15 cellular contexts compared by ENCODE assay signal in genomic region chr22:36874309-36874696, GRCh38. TPM values are rescaled to one million over a fixed set of nuclear protein-coding genes. Genes with fewer than 3 reads are reported as not detected.
DNase-seq lines count a peak whose midpoint lies in the region; ATAC-seq, FAIRE-seq and TF ChIP-seq lines count a peak whose summit lies in the region.
"Had no signal": no experiment of that assay in that cellular context is flagged by ENCODE, and none has a peak within 500 bp of the region (broad histone marks: within the 10 kb centered on the region; RNA-seq: fewer than 3 reads in every experiment).

No MANE protein-coding gene starts in this region.

- TF ChIP-seq EP300 in A549 (IDR thresholded peaks at IDR 0.05) = no peak

- no peaks in the 10 kb centered on the region for H3K9me2 ChIP-seq in HCT116 (ENCODE audit: insufficient read depth)

- no peak for TF ChIP-seq POLR2A in A549 (IDR thresholded peaks at IDR 0.05; ENCODE audit: low read length)
- TF ChIP-seq POLR2A in HCT116 (IDR thresholded peaks at IDR 0.05; ENCODE audit: borderline replicate concordance, extremely low read depth, insufficient read depth, insufficient read length) = no peak
- no peak for TF ChIP-seq POLR2A in GM18505 (IDR thresholded peaks at IDR 0.05; ENCODE audit: borderline replicate concordance, extremely low read depth, insufficient read depth, insufficient read length)

- no peaks in the 10 kb centered on the region for H4K20me1 ChIP-seq in HCT116 (ENCODE audit: insufficient read depth)

- H3K4me3 Mint-ChIP-seq in activated naive CD8-positive, alpha-beta T cell treated with anti-CD3 and anti-CD28 coated beads, Interleukin-2, amount 10 ng/mL, durations not matched to agents 7 days and 5 days = no peak overlapping the region
- H3K4me3 Mint-ChIP-seq in memory B cell = no peak overlapping the region

- DNase-seq in A549 (ENCODE audit: low read depth in 1 of 2, low spot score in 1 of 2) (no peak), HCT116 (ENCODE audit: low read depth, low spot score) (no peak), memory B cell (ENCODE audit: low spot score in 2 of 2) (no peak), H7 (no peak), D721Med (ENCODE audit: insufficient read length, low spot score) (no peak), medulla oblongata (ENCODE audit: extremely low spot score) (no peak)
- DNase-seq in activated naive CD8-positive, alpha-beta T cell treated with anti-CD3 and anti-CD28 coated beads, Interleukin-2, amount 10 ng/mL, durations not matched to agents 7 days and 5 days = no peak
- DNase-seq: activated gamma-delta T cell, NCI-H2081 treated with DMSO at 0.1 percent for 48 hours had no signal

- no peaks in the 10 kb centered on the region for H3K36me3 ChIP-seq in HCT116 (ENCODE audit: control insufficient read depth in 1 of 2, insufficient read depth in 2 of 2, low read length in 2 of 2)
- H3K36me3 ChIP-seq in H7 (replicated peaks; ENCODE audit: control insufficient read depth, insufficient read depth, low read length) = no peaks in the 10 kb centered on the region

- H3K4me1 Mint-ChIP-seq in activated naive CD8-positive, alpha-beta T cell treated with anti-CD3 and anti-CD28 coated beads, Interleukin-2, amount 10 ng/mL, durations not matched to agents 7 days and 5 days = peaks cover 23% of the 10 kb centered on the region
- H3K4me1 Mint-ChIP-seq in memory B cell = peaks cover 11% of the 10 kb centered on the region

- H3K27ac ChIP-seq in A549 (peak overlapping the region; percentile 17 to 56; a peak in 3 of 6 replicates), HCT116 (ENCODE audit: low read depth, low read length) (no peak overlapping the region)
- H3K27ac ChIP-seq: C4-2B had no signal

- H3K4me3 ChIP-seq in A549 (no peak overlapping the region), HCT116 (replicated peaks in 1 of 2; ENCODE audit: low read depth in 1 of 2, low read length in 2 of 2) (no peak overlapping the region), H7 (ENCODE audit: insufficient read depth, low read depth, low read length) (no peak overlapping the region)

- TF ChIP-seq RAD21 in A549 (conservative IDR thresholded peaks at IDR 0.05 in 1 of 2, IDR thresholded peaks at IDR 0.05 in 1 of 2) = no peak
- no peak for TF ChIP-seq RAD21 in HCT116 (IDR thresholded peaks at IDR 0.05; ENCODE audit: low read depth)

- H3K9me3 Mint-ChIP-seq in activated naive CD8-positive, alpha-beta T cell treated with anti-CD3 and anti-CD28 coated beads, Interleukin-2, amount 10 ng/mL, durations not matched to agents 7 days and 5 days = peaks cover 3% of the 10 kb centered on the region
- H3K9me3 Mint-ChIP-seq in memory B cell = no peaks in the 10 kb centered on the region

- H3K4me1 ChIP-seq in A549 (peaks cover 4% of the 10 kb centered on the region; the same call in 1 of the 3 replicates), HCT116 (ENCODE audit: control insufficient read depth in 1 of 2, insufficient read depth in 2 of 2, low read length in 2 of 2) (peaks cover 24 to 45% of the 10 kb centered on the region in 2 experiments; a peak in 3 of 4 replicates)

- RAD21 ChIA-PET in HCT116 (lab: Charles Lee; ENCODE audit: low non-redundant PET in 1 of 2, low total read pairs in 2 of 2, uncharacterized antibody in 2 of 2, unreplicated experiment in 2 of 2) = no interaction called here

- POLR2A ChIA-PET in A549 (lab: Yijun Ruan, JAX) = interaction anchor here (0.9 kb wide), 1 partner anchor 145 kb away, joined by 3 read pairs; the partner anchor contains the start of gene TST
- POLR2A ChIA-PET in HCT116 (lab: Charles Lee) = no interaction called here
- POLR2A ChIA-PET in activated naive CD8-positive, alpha-beta T cell treated with anti-CD3 and anti-CD28 coated beads, Interleukin-2, amount 10 ng/mL, durations not matched to agents 7 days and 5 days (lab: Charles Lee) = interaction anchor here (0.9 kb wide), 1 partner anchor 13 kb away, joined by 8 read pairs; the partner anchor contains the start of gene NCF4

- peaks cover 53% of the 10 kb centered on the region for H3K36me3 Mint-ChIP-seq in activated naive CD8-positive, alpha-beta T cell treated with anti-CD3 and anti-CD28 coated beads, Interleukin-2, amount 10 ng/mL, durations not matched to agents 7 days and 5 days
- peaks cover 60% of the 10 kb centered on the region for H3K36me3 Mint-ChIP-seq in memory B cell

- TF ChIP-seq CTCF in A549 (IDR thresholded peaks at IDR 0.05) = no peak
- no peak for TF ChIP-seq CTCF in HCT116 (IDR thresholded peaks at IDR 0.05 in 2 of 3, conservative IDR thresholded peaks at IDR 0.05 in 1 of 3; ENCODE audit: borderline replicate concordance in 1 of 3, insufficient read depth in 1 of 3, low read depth in 2 of 3, low read length in 2 of 3)
- no peak for TF ChIP-seq CTCF in D721Med (IDR thresholded peaks at IDR 0.05; ENCODE audit: insufficient read depth, missing control alignments)

- H3K9me3 ChIP-seq in A549 (no peaks in the 10 kb centered on the region), HCT116 (ENCODE audit: control insufficient read depth in 1 of 2, insufficient read depth in 1 of 2, low read depth in 1 of 2, low read length in 2 of 2) (no peaks in the 10 kb centered on the region)

- CTCF ChIA-PET in A549 (lab: Yijun Ruan, JAX) (interaction anchor here (1.3 to 1.8 kb wide), 5 partner anchors 18 to 169 kb away, joined by 3 to 8 read pairs (median 5); no protein-coding TSS in a partner anchor), HCT116 (lab: Charles Lee) (interaction anchor here (1.0 to 1.5 kb wide), 2 partner anchors 18 to 103 kb away, joined by 5 read pairs; no protein-coding TSS in a partner anchor)

- no peak overlapping the region for H3K9ac ChIP-seq in HCT116 (ENCODE audit: low read length)

- no peak for FAIRE-seq in A549 (lab: Jason Lieb, UNC)
- FAIRE-seq in D721Med (lab: Jason Lieb, UNC) = no peak
- FAIRE-seq: colon, frontal cortex had no signal

- H3K79me2 ChIP-seq in HCT116 (ENCODE audit: insufficient read depth, low read length) = no peaks in the 10 kb centered on the region

- intact Hi-C loops in HCT116 (cut with micrococcal nuclease) = loop anchor here (5.0 kb wide), 1 partner anchor 103 kb away; no protein-coding TSS in a partner anchor

- no peaks in the 10 kb centered on the region; the same call in 1 of the 2 replicates for H3K27me3 ChIP-seq in HCT116 (ENCODE audit: insufficient read depth, low read length)
- H3K27me3 ChIP-seq in H7 (ENCODE audit: control insufficient read depth, insufficient read depth, low read length) = no peaks in the 10 kb centered on the region; the same call in none of the 2 replicates

- peak overlapping the region; percentile 84 for H3K27ac Mint-ChIP-seq in activated naive CD8-positive, alpha-beta T cell treated with anti-CD3 and anti-CD28 coated beads, Interleukin-2, amount 10 ng/mL, durations not matched to agents 7 days and 5 days
- H3K27ac Mint-ChIP-seq in memory B cell = peak overlapping the region; percentile 65

- no TSS peak for BruUV-seq in HCT116 (replicated peaks; lab: Mats Ljungman, UMichigan)

- peak overlapping the region; percentile 83 for H2AFZ ChIP-seq in HCT116 (ENCODE audit: low read depth, low read length, poor library complexity, severe bottlenecking)

- H3K27me3 Mint-ChIP-seq in activated naive CD8-positive, alpha-beta T cell treated with anti-CD3 and anti-CD28 coated beads, Interleukin-2, amount 10 ng/mL, durations not matched to agents 7 days and 5 days = no peaks in the 10 kb centered on the region
- H3K27me3 Mint-ChIP-seq in memory B cell = no peaks in the 10 kb centered on the region

- WGBS in A549 (ENCODE audit: missing lambda C conversion rate) = 80% methylated on average over 1 of the region's 2 CpGs

- no peak for ATAC-seq in A549
- no peak for ATAC-seq in HCT116
- ATAC-seq in activated naive CD8-positive, alpha-beta T cell treated with anti-CD3 and anti-CD28 coated beads, Interleukin-2, amount 10 ng/mL, durations not matched to agents 7 days and 5 days (ENCODE audit: low read depth) = no peak
- ATAC-seq in memory B cell (ENCODE audit: low read depth) = no peak
- ATAC-seq in GM18505 (IDR thresholded peaks at IDR 0.05; ENCODE audit: unreplicated experiment) = no peak

- no peak overlapping the region for H3K4me2 ChIP-seq in A549
- peak overlapping the region; percentile 16; the same call in 1 of the 2 replicates for H3K4me2 ChIP-seq in HCT116 (ENCODE audit: low read length)

RNA-seq across cellular contexts. Expression of gene NCF4, which starts 13.5 kb away (rescaled TPM):
- polyA plus RNA-seq in A549 (2011; rRNA removed) = not detected in 2 replicates
- 0.03 TPM in 1 of 2 replicates, not detected in the other for polyA plus RNA-seq in A549 (2012; cell fraction: cytosol; rRNA removed)
- polyA plus RNA-seq in A549 (2012; cell fraction: nucleus; rRNA removed) = not detected in 2 replicates
- not detected in 3 replicates for polyA plus RNA-seq in A549 (2017; fragmentation: RNase III; extraction: RNeasy Plus Mini Kit Qiagen cat#74134 plus additional on column Dnase treatment)
- not detected in 2 replicates for polyA minus RNA-seq in A549 (2011; rRNA and poly(A)+ RNA removed)
- total RNA-seq in HCT116 (2021; ENCODE audit: unreplicated experiment) = 0.37 TPM
- 0.46 and 0.86 TPM in 2 replicates for polyA plus RNA-seq in HCT116 (2012)
- 10 to 100 TPM; 31.0 to 35.3 TPM for total RNA-seq in activated naive CD8-positive, alpha-beta T cell treated with anti-CD3 and anti-CD28 coated beads, Interleukin-2, amount 10 ng/mL, durations not matched to agents 7 days and 5 days
- total RNA-seq in H7 (2014; rRNA removed; shearing (Covaris generic)) = not detected in 2 replicates
- total RNA-seq: H4 had no signal

RNA-seq across cellular contexts. Expression of gene CSF2RB, which starts 39.1 kb away (rescaled TPM):
- not detected in 2 replicates for polyA plus RNA-seq in A549 (2011; rRNA removed)
- not detected in 2 replicates for polyA plus RNA-seq in A549 (2012; cell fraction: cytosol; rRNA removed)
- polyA plus RNA-seq in A549 (2012; cell fraction: nucleus; rRNA removed) = not detected in 2 replicates
- polyA plus RNA-seq in A549 (2017; fragmentation: RNase III; extraction: RNeasy Plus Mini Kit Qiagen cat#74134 plus additional on column Dnase treatment) = not detected in 3 replicates
- polyA minus RNA-seq in A549 (2011; rRNA and poly(A)+ RNA removed) = not detected in 2 replicates
- 0.10 TPM for total RNA-seq in HCT116 (2021; ENCODE audit: unreplicated experiment)
- polyA plus RNA-seq in HCT116 (2012) = not detected in 2 replicates
- 1 to 10 TPM; 1.1 to 1.3 TPM for total RNA-seq in activated naive CD8-positive, alpha-beta T cell treated with anti-CD3 and anti-CD28 coated beads, Interleukin-2, amount 10 ng/mL, durations not matched to agents 7 days and 5 days
- not detected in 2 replicates for total RNA-seq in H7 (2014; rRNA removed; shearing (Covaris generic))
- total RNA-seq: H4 had no signal

RNA-seq across cellular contexts. Expression of gene PVALB, which starts 57.5 kb away (rescaled TPM):
- polyA plus RNA-seq in A549 (2011; rRNA removed) = not detected in 2 replicates
- not detected in 2 replicates for polyA plus RNA-seq in A549 (2012; cell fraction: cytosol; rRNA removed)
- polyA plus RNA-seq in A549 (2012; cell fraction: nucleus; rRNA removed) = not detected in 2 replicates
- not detected in 3 replicates for polyA plus RNA-seq in A549 (2017; fragmentation: RNase III; extraction: RNeasy Plus Mini Kit Qiagen cat#74134 plus additional on column Dnase treatment)
- polyA minus RNA-seq in A549 (2011; rRNA and poly(A)+ RNA removed) = not detected in 2 replicates
- total RNA-seq in HCT116 (2021; ENCODE audit: unreplicated experiment) = not detected
- polyA plus RNA-seq in HCT116 (2012) = not detected in 2 replicates
- not detected for total RNA-seq in activated naive CD8-positive, alpha-beta T cell treated with anti-CD3 and anti-CD28 coated beads, Interleukin-2, amount 10 ng/mL, durations not matched to agents 7 days and 5 days
- 3.8 and 6.8 TPM in 2 replicates for total RNA-seq in H7 (2014; rRNA removed; shearing (Covaris generic))
- total RNA-seq: frontal cortex, H4, OCI-LY7 had no signal

Comparison
In these comparisons a context has a peak if more than half of its experiments do, and no peak if none do; other contexts are left out.
1. RNA of gene NCF4, which starts 13.5 kb away (total RNA-seq): 31.0 to 35.3 TPM in activated naive CD8-positive, alpha-beta T cell treated with anti-CD3 and anti-CD28 coated beads, Interleukin-2, amount 10 ng/mL, durations not matched to agents 7 days and 5 days; 0.37 TPM in HCT116 (single experiment) and not detected in H7; every median in the first group is over 10 times any median in the second.